In genomic region chr14:49634547-49635334, GRCh38 we compare ENCODE assay signal across 8 cellular contexts. TPM values are rescaled to one million over a fixed set of nuclear protein-coding genes. Genes with fewer than 3 reads are reported as not detected.
DNase-seq lines count a peak whose midpoint lies in the region; ATAC-seq, FAIRE-seq and TF ChIP-seq lines count a peak whose summit lies in the region.

Gene DNAAF2, minus strand, starts transcription at chr14:49635244. Its CDS starts 95 bp downstream, at chr14:49635149.

- H3K27ac ChIP-seq in caudate nucleus (ENCODE audit: low read depth, low read length): peak within 1 kb of the TSS; percentile 97
- H3K27ac ChIP-seq in keratinocyte (ENCODE audit: control insufficient read depth, insufficient read depth, low read length): peak within 1 kb of the TSS; percentile 95

- H3K4me2 ChIP-seq in keratinocyte (ENCODE audit: control insufficient read depth, extremely low read depth, insufficient read depth, low read depth, low read length): peak within 1 kb of the TSS; percentile 90

- H3K27me3 ChIP-seq in keratinocyte (ENCODE audit: control insufficient read depth, extremely low read depth, insufficient read depth, low read length): no peaks in the 10 kb centered on the region

- no peaks in the 10 kb centered on the region for H4K20me1 ChIP-seq in keratinocyte (ENCODE audit: control insufficient read depth, extremely low read depth, insufficient read depth, low read length)

- TF ChIP-seq CTCF in keratinocyte (optimal IDR thresholded peaks at IDR 0.05 in 1 of 3, IDR thresholded peaks at IDR 0.05 in 1 of 3, conservative IDR thresholded peaks at IDR 0.05 in 1 of 3; ENCODE audit: extremely low read depth in 1 of 3, insufficient read depth in 2 of 3, low read length in 3 of 3): no peak

- peak within 1 kb of the TSS; percentile 97 for H3K9ac ChIP-seq in keratinocyte (ENCODE audit: control insufficient read depth, extremely low read depth, insufficient read depth, low read length)

- peaks cover 11% of the 10 kb centered on the region for H3K4me1 ChIP-seq in keratinocyte (ENCODE audit: control insufficient read depth, extremely low read depth, insufficient read depth, low read length)

- H3K4me3 ChIP-seq in keratinocyte (ENCODE audit: control insufficient read depth in 2 of 3, extremely low read depth in 1 of 3, insufficient read depth in 2 of 3, low read depth in 1 of 3, low read length in 3 of 3): peak within 1 kb of the TSS; percentile 97 to 98 (median 98)

- peak; percentile 27 for ATAC-seq in HG03039 (IDR thresholded peaks at IDR 0.05; ENCODE audit: unreplicated experiment)

- DNase-seq in SIG-M5 treated with dmso at 0.1 percent for 504 hours (lab: John Stamatoyannopoulos, UW; ENCODE audit: unreplicated experiment) (peak; percentile 40), SIG-M5 (lab: John Stamatoyannopoulos, UW) (no peak), NCI-H2029 (lab: John Stamatoyannopoulos, UW) (peak; percentile 88), caudate nucleus (lab: John Stamatoyannopoulos, UW) (peak in 49 of 61 donors; percentile 3 to 84 (median 56)), keratinocyte (ENCODE audit: low read depth, low spot score) (no peak)
- DNase-seq in activated CD4-positive, CD25-positive, alpha-beta regulatory T cell (lab: John Stamatoyannopoulos, UW): peak; percentile 28 to 47 (median 40)
- DNase-seq in stimulated activated CD4-positive, alpha-beta T cell treated with anti-CD3 and anti-CD28 coated beads, Interleukin-15, amount 100 ng/mL, for 24 hours: peak; percentile 68

- H3K79me2 ChIP-seq in keratinocyte (ENCODE audit: control insufficient read depth, insufficient read depth, low read length): peaks cover 80% of the 10 kb centered on the region

- FAIRE-seq in keratinocyte (lab: Jason Lieb, UNC): no peak

- peaks cover 1 to 4% of the 10 kb centered on the region in 2 experiments for H3K36me3 ChIP-seq in keratinocyte (ENCODE audit: control insufficient read depth in 2 of 2, extremely low read depth in 1 of 2, insufficient read depth in 2 of 2, low read length in 2 of 2)

- H3K9me1 ChIP-seq in keratinocyte (ENCODE audit: control insufficient read depth, extremely low read depth, insufficient read depth, low read length): no peaks in the 10 kb centered on the region

- dilution Hi-C loops in keratinocyte (cut with MboI; ENCODE audit: extremely low pct_ligation_motif_present, low sequenced_read_pairs): no loop called here

- peak within 1 kb of the TSS; percentile 84 for H2AFZ ChIP-seq in keratinocyte (ENCODE audit: control insufficient read depth, low read length)

- H3K9me3 ChIP-seq in keratinocyte (ENCODE audit: control insufficient read depth, low read depth, low read length): no peaks in the 10 kb centered on the region

RNA-seq across cellular contexts. Expression of gene DNAAF2, which starts in this region (rescaled TPM):
- polyA plus RNA-seq in keratinocyte: 6.5 to 9.5 TPM (median 6.9 TPM) in 3 replicates
- 7.9 TPM for polyA plus RNA-seq in keratinocyte (2011; ENCODE audit: low read depth)
- polyA plus RNA-seq in keratinocyte (2011; cell fraction: cytosol; rRNA removed): 6.8 and 9.7 TPM in 2 replicates
- 4.2 and 6.2 TPM in 2 replicates for polyA plus RNA-seq in keratinocyte (2011; cell fraction: nucleus; rRNA removed)
- polyA plus RNA-seq in keratinocyte (2012; ENCODE audit: low replicate concordance): 5.9 and 7.1 TPM in 2 replicates
- polyA minus RNA-seq in keratinocyte: 0.56 to 2.7 TPM (median 1.3 TPM) in 3 replicates
- 11.7 TPM for polyA minus RNA-seq in keratinocyte (2011; cell fraction: cytosol; rRNA and poly(A)+ RNA removed)
- polyA minus RNA-seq in keratinocyte (2011; cell fraction: nucleus; rRNA and poly(A)+ RNA removed): 2.3 and 3.0 TPM in 2 replicates

Comparison
In these comparisons a context has a peak if more than half of its experiments do, and no peak if none do; other contexts are left out.
1. DNase-seq: peak in SIG-M5 treated with dmso at 0.1 percent for 504 hours (single experiment), NCI-H2029 (single experiment), activated CD4-positive, CD25-positive, alpha-beta regulatory T cell (4 of 4), caudate nucleus (49 of 61) and stimulated activated CD4-positive, alpha-beta T cell treated with anti-CD3 and anti-CD28 coated beads, Interleukin-15, amount 100 ng/mL, for 24 hours (single experiment); none in SIG-M5 (single experiment) and keratinocyte (single experiment).